In the genomic region with DNA sequence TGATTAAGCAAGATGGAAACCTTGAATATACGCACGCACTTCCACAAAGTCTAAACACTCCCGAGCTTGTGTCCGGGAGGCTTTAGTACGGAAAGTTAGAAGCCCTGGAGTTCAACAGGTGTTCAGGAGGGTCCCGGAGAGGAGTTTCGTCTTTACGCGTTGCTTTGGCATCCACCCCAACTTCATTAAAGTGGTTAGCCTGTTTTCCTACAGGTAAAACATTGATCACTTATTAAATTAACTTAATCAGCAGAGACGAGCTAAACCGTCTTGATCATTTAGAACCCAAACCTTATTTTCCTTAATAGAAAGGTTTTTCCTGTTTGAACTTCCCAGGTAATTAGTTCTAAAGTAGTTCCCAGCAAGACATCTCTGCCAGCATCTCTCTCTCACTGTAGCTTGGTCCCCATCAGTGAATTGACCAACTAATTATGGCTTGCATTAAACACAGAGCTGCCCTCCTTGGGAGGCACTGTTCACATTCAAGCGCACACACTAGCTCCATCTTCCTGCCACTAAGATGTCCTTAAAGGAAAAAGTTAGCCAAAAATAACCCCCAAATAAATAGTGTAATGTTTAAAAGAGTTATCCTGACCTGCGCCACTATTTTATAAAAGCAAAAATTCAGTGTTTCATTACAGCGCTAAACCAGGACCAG, we compare ENCODE assay signal across 11 cellular contexts. TPM values are rescaled to one million over a fixed set of nuclear protein-coding genes. Genes with fewer than 3 reads are reported as not detected.
DNase-seq lines count a peak whose midpoint lies in the region; ATAC-seq and TF ChIP-seq lines count a peak whose summit lies in the region.
"Had no signal": no experiment of that assay in that cellular context is flagged by ENCODE, and none has a peak within 500 bp of the region (broad histone marks: within the 10 kb centered on the region; RNA-seq: fewer than 3 reads in every experiment).

No MANE protein-coding gene starts in this region.

- peak overlapping the region; percentile 64 to 95 (median 79) for H3K4me3 ChIP-seq in heart left ventricle
- H3K4me3 ChIP-seq in lower leg skin (ENCODE audit: low read depth, poor library complexity, severe bottlenecking): peak overlapping the region; percentile 68
- peak overlapping the region in 1 of 2 donors; percentile 84 for H3K4me3 ChIP-seq in uterus

- H3K9me3 ChIP-seq in heart left ventricle (no peaks in the 10 kb centered on the region), uterus (no peaks in the 10 kb centered on the region)

- 29 to 54% (median 48%) methylated on average over 14 of the region's 14 CpGs for WGBS in heart left ventricle, 4 donors
- 35 to 43% methylated on average over 14 of the region's 14 CpGs for WGBS in lower leg skin, 2 donors

- no peaks in the 10 kb centered on the region for H3K36me3 ChIP-seq in heart left ventricle
- H3K36me3 ChIP-seq in uterus: no peaks in the 10 kb centered on the region

- peak overlapping the region; percentile 50 to 95 (median 88) for H3K27ac ChIP-seq in heart left ventricle
- H3K27ac ChIP-seq in uterus: peak overlapping the region; percentile 62 to 65

- no peaks in the 10 kb centered on the region for H3K36me3 Mint-ChIP-seq in central memory CD8-positive, alpha-beta T cell (ENCODE audit: insufficient read depth)

- TF ChIP-seq CTCF in heart left ventricle (IDR thresholded peaks at IDR 0.05): peak in 1 of 12 donors; percentile 13
- TF ChIP-seq CTCF in lower leg skin (IDR thresholded peaks at IDR 0.05): no peak
- TF ChIP-seq CTCF in uterus (IDR thresholded peaks at IDR 0.05): no peak

- ATAC-seq in heart left ventricle (peak in 2 of 4 donors; percentile 23 to 30), left cardiac atrium (no peak)
- no peak for ATAC-seq in central memory CD8-positive, alpha-beta T cell (replicated peaks; ENCODE audit: extremely low read depth, poor library complexity, severe bottlenecking)

- intact Hi-C loops in heart left ventricle (cut with DNase I): loop anchor here in 8 of 10 donors (2.0 to 10.0 kb wide), 13 partner anchors 56 to 209 kb away; no protein-coding TSS in a partner anchor
- intact Hi-C loops in left cardiac atrium (cut with DNase I): loop anchor here in 1 of 2 donors (2.0 to 10.0 kb wide), 4 partner anchors 71 to 163 kb away; no protein-coding TSS in a partner anchor
- intact Hi-C loops in lower leg skin (cut with DNase I; ENCODE audit: low total_unique reads): no loop called here
- intact Hi-C loops in uterus (cut with DNase I; ENCODE audit: low total_unique reads): no loop called here

- H3K4me1 ChIP-seq in heart left ventricle (peaks cover 0 to 70% (median 20%) of the 10 kb centered on the region in 12 donors), uterus (no peaks in the 10 kb centered on the region)

- H3K4me3 Mint-ChIP-seq in central memory CD8-positive, alpha-beta T cell: peak overlapping the region; percentile 43

- H3K27ac Mint-ChIP-seq in central memory CD8-positive, alpha-beta T cell (ENCODE audit: low read depth): no peak overlapping the region

- no peak for TF ChIP-seq POLR2A in heart left ventricle (IDR thresholded peaks at IDR 0.05)
- TF ChIP-seq POLR2A in lower leg skin (IDR thresholded peaks at IDR 0.05): no peak
- no peak for TF ChIP-seq POLR2A in uterus (IDR thresholded peaks at IDR 0.05)

- peaks cover 75% of the 10 kb centered on the region for H3K27me3 Mint-ChIP-seq in central memory CD8-positive, alpha-beta T cell

- no peaks in the 10 kb centered on the region for H3K9me3 Mint-ChIP-seq in central memory CD8-positive, alpha-beta T cell

- peaks cover 6% of the 10 kb centered on the region for H3K4me1 Mint-ChIP-seq in central memory CD8-positive, alpha-beta T cell

- DNase-seq in heart left ventricle (no peak), left cardiac atrium (no peak), lower leg skin (ENCODE audit: low spot score in 2 of 2) (no peak), uterus (no peak), NK-92 (lab: John Stamatoyannopoulos, UW; ENCODE audit: unreplicated experiment) (no peak), NOMO-1 treated with dmso at 0.1 percent for 144 hours (lab: John Stamatoyannopoulos, UW; ENCODE audit: unreplicated experiment) (no peak), NCI-H1105 treated with DMSO at 0.1 percent for 48 hours (lab: John Stamatoyannopoulos, UW) (no peak)
- DNase-seq in central memory CD8-positive, alpha-beta T cell (ENCODE audit: low spot score in 2 of 2): no peak
- DNase-seq: activated CD4-positive, alpha-beta T cell treated with anti-CD3 and anti-CD28 coated beads for 1 hour; COR-L47; kidney glomerular epithelial cell had no signal

- H3K27me3 ChIP-seq in heart left ventricle (peaks cover 0 to 33% (median 0%) of the 10 kb centered on the region in 9 donors), uterus (no peaks in the 10 kb centered on the region)

RNA-seq across cellular contexts. Expression of a gene that starts 1.4 kb away (rescaled TPM):
- 10 to 100 TPM; 29.5 to 81.4 (median 43.3) TPM for total RNA-seq in heart left ventricle
- polyA plus RNA-seq in heart left ventricle: 100 to 1,000 TPM in 1 of 2 donors, 10 to 100 TPM in 1; 28.2 to 144 TPM
- total RNA-seq in left cardiac atrium: 10 to 100 TPM; 33.8 to 51.2 TPM
- 10 to 100 TPM; 58.0 to 75.5 (median 62.1) TPM for total RNA-seq in lower leg skin
- 10 to 100 TPM in 3 of 4 donors, 1 to 10 TPM in 1; 5.6 to 66.5 (median 24.9) TPM for total RNA-seq in uterus

Comparison
In these comparisons a context has a peak if more than half of its experiments do, and no peak if none do; other contexts are left out.
1. intact Hi-C loops: an anchor here in heart left ventricle (2.0 to 10.0 kb wide); none called in lower leg skin and uterus.